In the genomic region with DNA sequence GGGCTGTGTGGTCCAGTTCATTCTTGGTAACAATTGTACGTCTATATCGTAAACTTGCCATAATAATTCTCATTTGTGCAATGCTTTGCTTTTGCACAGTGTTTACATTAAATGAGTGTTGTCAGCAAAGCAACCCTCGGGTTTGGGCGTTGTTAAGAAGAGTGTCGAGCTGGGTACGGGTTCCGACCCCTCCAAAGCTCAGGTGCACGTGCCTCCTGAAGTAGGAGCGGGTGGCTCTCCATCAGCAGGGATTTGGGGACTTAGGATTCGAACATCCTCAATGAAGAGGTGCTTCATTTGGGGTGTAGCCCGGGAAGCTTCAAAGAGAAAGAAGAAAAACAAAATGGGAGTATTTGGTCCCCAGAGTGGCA, we compare ENCODE assay signal across 9 cellular contexts. TPM values are rescaled to one million over a fixed set of nuclear protein-coding genes. Genes with fewer than 3 reads are reported as not detected.
DNase-seq lines count a peak whose midpoint lies in the region; ATAC-seq and TF ChIP-seq lines count a peak whose summit lies in the region.
"Had no signal": no experiment of that assay in that cellular context is flagged by ENCODE, and none has a peak within 500 bp of the region (broad histone marks: within the 10 kb centered on the region; RNA-seq: fewer than 3 reads in every experiment).

No MANE protein-coding gene starts in this region.

- H3K36me3 Mint-ChIP-seq in CD4-positive, alpha-beta memory T cell, result no peaks in the 10 kb centered on the region
- no peaks in the 10 kb centered on the region for H3K36me3 Mint-ChIP-seq in neural crest cell (ENCODE audit: low read depth)

- no peak overlapping the region for H3K4me3 ChIP-seq in CD4-positive, alpha-beta memory T cell (ENCODE audit: low read length in 2 of 2)
- peak overlapping the region; percentile 59 for H3K4me3 ChIP-seq in MG63
- H3K4me3 ChIP-seq in ectodermal cell (ENCODE audit: insufficient read depth, low read depth, low read length), result peak overlapping the region; percentile 32
- H3K4me3 ChIP-seq in hepatocyte, result no peak overlapping the region

- H3K4me1 ChIP-seq in CD4-positive, alpha-beta memory T cell (ENCODE audit: insufficient read depth, low read length), result no peaks in the 10 kb centered on the region
- no peaks in the 10 kb centered on the region for H3K4me1 ChIP-seq in ectodermal cell (ENCODE audit: control insufficient read depth, insufficient read depth, low read length)
- no peaks in the 10 kb centered on the region for H3K4me1 ChIP-seq in hepatocyte (ENCODE audit: insufficient read depth)

- H3K27ac ChIP-seq in CD4-positive, alpha-beta memory T cell (ENCODE audit: low read depth, low read length), result no peak overlapping the region
- no peak overlapping the region for H3K27ac ChIP-seq in ectodermal cell (ENCODE audit: insufficient read depth, low read depth, low read length, poor library complexity, severe bottlenecking)
- no peak overlapping the region for H3K27ac ChIP-seq in hepatocyte

- no peak overlapping the region for H3K27ac Mint-ChIP-seq in CD4-positive, alpha-beta memory T cell
- no peak overlapping the region for H3K27ac Mint-ChIP-seq in neural crest cell (ENCODE audit: unreplicated experiment)

- peaks cover 5 to 15% (median 8%) of the 10 kb centered on the region in 4 donors for H3K4me1 Mint-ChIP-seq in CD4-positive, alpha-beta memory T cell
- peaks cover 13% of the 10 kb centered on the region for H3K4me1 Mint-ChIP-seq in neural crest cell

- H3K4me3 Mint-ChIP-seq in CD4-positive, alpha-beta memory T cell, result peak overlapping the region; percentile 72 to 81 (median 76)
- H3K4me3 Mint-ChIP-seq in neural crest cell, result peak overlapping the region; percentile 86

- no peaks in the 10 kb centered on the region for H3K36me3 ChIP-seq in CD4-positive, alpha-beta memory T cell (ENCODE audit: insufficient read depth, low read length)
- H3K36me3 ChIP-seq in MG63, result peaks cover 8% of the 10 kb centered on the region; the same call in 1 of the 2 replicates
- no peaks in the 10 kb centered on the region for H3K36me3 ChIP-seq in ectodermal cell (ENCODE audit: control insufficient read depth, insufficient read depth, low read length)
- H3K36me3 ChIP-seq in hepatocyte (replicated peaks; ENCODE audit: insufficient read depth, low read depth), result no peaks in the 10 kb centered on the region

- no peak overlapping the region for H3K4me2 ChIP-seq in hepatocyte

- no peak overlapping the region for H2AFZ ChIP-seq in hepatocyte

- TF ChIP-seq CTCF in neural crest cell (conservative IDR thresholded peaks at IDR 0.05), result no peak
- TF ChIP-seq CTCF in hepatocyte (IDR thresholded peaks at IDR 0.05; ENCODE audit: poor library complexity), result no peak

- ATAC-seq in GM19035 (IDR thresholded peaks at IDR 0.05; ENCODE audit: unreplicated experiment) (no peak), GM19467 (IDR thresholded peaks at IDR 0.05; ENCODE audit: unreplicated experiment) (no peak)

- peaks cover 0 to 8% (median 0%) of the 10 kb centered on the region in 8 donors for H3K9me3 Mint-ChIP-seq in CD4-positive, alpha-beta memory T cell
- H3K9me3 Mint-ChIP-seq in neural crest cell, result no peaks in the 10 kb centered on the region

- WGBS in ectodermal cell, 2 experiments, result 72 to 80% methylated on average over 11 of the region's 11 CpGs
- WGBS in hepatocyte (ENCODE audit: low lambda C conversion rate, missing lambda C conversion rate), result 83% methylated on average over 11 of the region's 11 CpGs

- H3K27me3 ChIP-seq in CD4-positive, alpha-beta memory T cell (ENCODE audit: insufficient read depth, low read length), result peaks cover 5% of the 10 kb centered on the region
- H3K27me3 ChIP-seq in MG63 (no peaks in the 10 kb centered on the region), ectodermal cell (ENCODE audit: control insufficient read depth, insufficient read depth, low read length, poor library complexity, severe bottlenecking) (peaks cover 23% of the 10 kb centered on the region), hepatocyte (no peaks in the 10 kb centered on the region)

- DNase-seq in CD4-positive, alpha-beta memory T cell, result no peak
- DNase-seq in MG63, result no peak
- no peak for DNase-seq in neural crest cell (ENCODE audit: low read depth, low spot score)
- DNase-seq in hepatocyte (ENCODE audit: low spot score), result no peak
- DNase-seq in NCI-H1436 treated with DMSO at 0.1 percent for 48 hours (lab: John Stamatoyannopoulos, UW), result no peak
- DNase-seq: NCI-H2081 had no signal

- H4K20me1 ChIP-seq in hepatocyte (ENCODE audit: insufficient read depth, poor library complexity, severe bottlenecking), result no peaks in the 10 kb centered on the region

- CTCF ChIA-PET in CD4-positive, alpha-beta memory T cell (lab: Charles Lee; ENCODE audit: partially characterized antibody), result no interaction called here

- no peaks in the 10 kb centered on the region for H3K79me2 ChIP-seq in hepatocyte

- intact Hi-C loops in CD4-positive, alpha-beta memory T cell (cut with micrococcal nuclease), result no loop called here

- POLR2A ChIA-PET in CD4-positive, alpha-beta memory T cell (lab: Charles Lee; ENCODE audit: partially characterized antibody), result no interaction called here

- H3K9me3 ChIP-seq in CD4-positive, alpha-beta memory T cell (ENCODE audit: control insufficient read depth in 1 of 2, low read length in 2 of 2), result no peaks in the 10 kb centered on the region
- H3K9me3 ChIP-seq in MG63, result peaks cover 2% of the 10 kb centered on the region
- no peaks in the 10 kb centered on the region for H3K9me3 ChIP-seq in ectodermal cell (ENCODE audit: control insufficient read depth, low read length)
- no peaks in the 10 kb centered on the region for H3K9me3 ChIP-seq in hepatocyte (ENCODE audit: low read depth)

- no peaks in the 10 kb centered on the region for H3K9me2 ChIP-seq in hepatocyte (replicated peaks; ENCODE audit: insufficient read depth)

- peaks cover 28 to 31% of the 10 kb centered on the region in 2 donors for H3K27me3 Mint-ChIP-seq in CD4-positive, alpha-beta memory T cell
- peaks cover 5% of the 10 kb centered on the region for H3K27me3 Mint-ChIP-seq in neural crest cell (ENCODE audit: low read depth)

RNA-seq across cellular contexts. Expression of a gene that starts 1.0 kb away (rescaled TPM):
- total RNA-seq in CD4-positive, alpha-beta memory T cell, result under 1 TPM in 1 of 2 experiments, not detected in 1; 0.23 TPM
- under 1 TPM; 0.24 to 0.52 TPM for polyA plus RNA-seq in CD4-positive, alpha-beta memory T cell
- total RNA-seq in MG63 (2014; rRNA removed; shearing (Covaris generic); ENCODE audit: low replicate concordance), result 10.8 and 13.7 TPM in 2 replicates
- 0.52 TPM for polyA plus RNA-seq in ectodermal cell (2013, experiment 1 of 4)
- polyA plus RNA-seq in ectodermal cell (2013, experiment 2 of 4), result 0.46 TPM
- 0.37 TPM for polyA plus RNA-seq in ectodermal cell (2013, experiment 3 of 4)
- polyA plus RNA-seq in ectodermal cell (2013, experiment 4 of 4), result 0.41 TPM
- total RNA-seq in neural crest cell (1.6 and 2.1 TPM in 2 replicates), hepatocyte (not detected in 2 replicates)
- polyA plus RNA-seq in hepatocyte, result 0.05 TPM in 1 of 2 replicates, not detected in the other

RNA-seq across cellular contexts. Expression of a gene that starts 16.3 kb away (rescaled TPM):
- total RNA-seq in CD4-positive, alpha-beta memory T cell, result not detected
- polyA plus RNA-seq in CD4-positive, alpha-beta memory T cell, result not detected
- not detected in 2 replicates for total RNA-seq in MG63 (2014; rRNA removed; shearing (Covaris generic); ENCODE audit: low replicate concordance)
- not detected for polyA plus RNA-seq in ectodermal cell (2013, experiment 1 of 4)
- not detected for polyA plus RNA-seq in ectodermal cell (2013, experiment 2 of 4)
- not detected for polyA plus RNA-seq in ectodermal cell (2013, experiment 3 of 4)
- not detected for polyA plus RNA-seq in ectodermal cell (2013, experiment 4 of 4)
- total RNA-seq in neural crest cell (not detected in 2 replicates), hepatocyte (not detected in 2 replicates)
- not detected in 2 replicates for polyA plus RNA-seq in hepatocyte

RNA-seq across cellular contexts. Expression of a gene that starts 34.1 kb away (rescaled TPM):
- total RNA-seq in CD4-positive, alpha-beta memory T cell, result not detected
- polyA plus RNA-seq in CD4-positive, alpha-beta memory T cell, result not detected
- not detected in 2 replicates for total RNA-seq in MG63 (2014; rRNA removed; shearing (Covaris generic); ENCODE audit: low replicate concordance)
- polyA plus RNA-seq in ectodermal cell (2013, experiment 1 of 4), result not detected
- polyA plus RNA-seq in ectodermal cell (2013, experiment 2 of 4), result not detected
- polyA plus RNA-seq in ectodermal cell (2013, experiment 3 of 4), result not detected
- polyA plus RNA-seq in ectodermal cell (2013, experiment 4 of 4), result not detected
- total RNA-seq in neural crest cell, result not detected in 2 replicates
- total RNA-seq in hepatocyte, result not detected in 2 replicates
- polyA plus RNA-seq in hepatocyte, result not detected in 2 replicates

RNA-seq across cellular contexts. Expression of a gene that starts 37.4 kb away (rescaled TPM):
- total RNA-seq in CD4-positive, alpha-beta memory T cell, result not detected
- not detected for polyA plus RNA-seq in CD4-positive, alpha-beta memory T cell
- total RNA-seq in MG63 (2014; rRNA removed; shearing (Covaris generic); ENCODE audit: low replicate concordance), result 1.7 and 4.0 TPM in 2 replicates
- not detected for polyA plus RNA-seq in ectodermal cell (2013, experiment 1 of 4)
- polyA plus RNA-seq in ectodermal cell (2013, experiment 2 of 4), result not detected
- not detected for polyA plus RNA-seq in ectodermal cell (2013, experiment 3 of 4)
- polyA plus RNA-seq in ectodermal cell (2013, experiment 4 of 4), result not detected
- total RNA-seq in neural crest cell, result 0.75 and 0.96 TPM in 2 replicates
- total RNA-seq in hepatocyte, result not detected in 2 replicates
- not detected in 2 replicates for polyA plus RNA-seq in hepatocyte

Comparison
In these comparisons a context has a peak if more than half of its experiments do, and no peak if none do; other contexts are left out.
1. H3K4me3 ChIP-seq: peak in MG63 (single experiment) and ectodermal cell (single experiment); none in CD4-positive, alpha-beta memory T cell (0 of 2) and hepatocyte (single experiment).